In the genomic region with DNA sequence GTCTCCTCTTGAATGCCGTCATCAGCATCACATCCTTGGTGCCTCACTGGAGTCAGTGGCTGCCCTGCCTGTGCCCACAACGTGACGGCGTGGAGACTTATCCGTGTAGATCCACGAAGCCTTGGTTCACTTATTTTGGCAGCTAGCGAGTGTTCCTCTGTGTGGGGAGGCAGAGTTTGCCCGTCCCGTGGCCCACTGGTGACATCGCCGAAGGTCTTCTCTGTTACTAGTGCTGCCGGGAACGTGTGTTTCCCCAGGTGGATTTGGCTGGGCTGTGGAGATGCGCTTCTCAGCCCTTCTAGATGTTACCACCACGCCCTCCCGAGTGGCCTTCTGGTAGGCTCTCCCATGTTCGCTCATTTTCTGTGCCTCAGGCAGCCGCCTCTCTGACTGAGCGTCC, we compare ENCODE assay signal across 23 cellular contexts.
"Had no signal": no experiment of that assay in that cellular context is flagged by ENCODE, and none has a peak within 500 bp of the region (broad histone marks: within the 10 kb centered on the region; RNA-seq: fewer than 3 reads in every experiment).

No MANE protein-coding gene starts in this region.

- H3K4me3 ChIP-seq: prostate gland, spleen, tibial artery had no signal

- H3K27me3 ChIP-seq: brain microvascular endothelial cell, spleen, tibial artery had no signal

- H3K27ac Mint-ChIP-seq: activated CD8-positive, alpha-beta memory T cell treated with anti-CD3 and anti-CD28 coated beads, Interleukin-2, amount 10 ng/mL, durations not matched to agents 7 days and 5 days; activated CD8-positive, alpha-beta T cell treated with anti-CD3 and anti-CD28 coated beads for 36 hours; nephron progenitor cell; stimulated activated naive CD8-positive, alpha-beta T cell treated with anti-CD3 and anti-CD28 coated beads, Interleukin-15, Interleukin-2, amounts not matched to agents 100 ng/mL and 50 ng/mL, for 24 hours; T-helper 17 cell had no signal

- H3K27ac ChIP-seq: brain microvascular endothelial cell, prostate gland, spleen, tibial artery had no signal

- H3K36me3 Mint-ChIP-seq: activated CD8-positive, alpha-beta memory T cell treated with anti-CD3 and anti-CD28 coated beads, Interleukin-2, amount 10 ng/mL, durations not matched to agents 7 days and 5 days had no signal

- H3K4me3 Mint-ChIP-seq: activated CD8-positive, alpha-beta memory T cell treated with anti-CD3 and anti-CD28 coated beads, Interleukin-2, amount 10 ng/mL, durations not matched to agents 7 days and 5 days; activated CD8-positive, alpha-beta T cell treated with anti-CD3 and anti-CD28 coated beads for 36 hours; nephron progenitor cell; stimulated activated naive CD8-positive, alpha-beta T cell treated with anti-CD3 and anti-CD28 coated beads, Interleukin-15, Interleukin-2, amounts not matched to agents 100 ng/mL and 50 ng/mL, for 24 hours; T-helper 17 cell had no signal

- ATAC-seq: activated CD8-positive, alpha-beta memory T cell treated with anti-CD3 and anti-CD28 coated beads, Interleukin-2, amount 10 ng/mL, durations not matched to agents 7 days and 5 days; activated CD8-positive, alpha-beta T cell treated with anti-CD3 and anti-CD28 coated beads for 36 hours; left cardiac atrium; T-helper 17 cell had no signal

- H3K9me3 Mint-ChIP-seq: activated CD8-positive, alpha-beta T cell treated with anti-CD3 and anti-CD28 coated beads for 36 hours; nephron progenitor cell; stimulated activated naive CD8-positive, alpha-beta T cell treated with anti-CD3 and anti-CD28 coated beads, Interleukin-15, Interleukin-2, amounts not matched to agents 100 ng/mL and 50 ng/mL, for 24 hours had no signal

- H3K27me3 Mint-ChIP-seq: activated CD8-positive, alpha-beta T cell treated with anti-CD3 and anti-CD28 coated beads for 36 hours; stimulated activated naive CD8-positive, alpha-beta T cell treated with anti-CD3 and anti-CD28 coated beads, Interleukin-15, Interleukin-2, amounts not matched to agents 100 ng/mL and 50 ng/mL, for 24 hours had no signal

- DNase-seq: activated CD4-positive, alpha-beta T cell treated with anti-CD3 and anti-CD28 coated beads for 48 hours; activated CD8-positive, alpha-beta memory T cell treated with anti-CD3 and anti-CD28 coated beads, Interleukin-2, amount 10 ng/mL, durations not matched to agents 7 days and 5 days; activated CD8-positive, alpha-beta T cell treated with anti-CD3 and anti-CD28 coated beads for 36 hours; activated effector memory CD4-positive, alpha-beta T cell treated with anti-CD3 and anti-CD28 coated beads, Interleukin-2, amount 50 U/mL, for 16 hours; activated naive CD4-positive, alpha-beta T cell treated with anti-CD3 and anti-CD28 coated beads, Interleukin-2, amount 50 U/mL, for 16 hours; activated T-cell treated with anti-CD3 and anti-CD28 coated beads for 4 hours; aorta; brain microvascular endothelial cell; caudate nucleus; dermis blood vessel endothelial cell; effector memory CD4-positive, alpha-beta T cell; foreskin melanocyte; islet precursor cell; left cardiac atrium; nephron progenitor cell; occipital lobe; spleen; stimulated activated CD4-positive, alpha-beta T cell treated with anti-CD3 and anti-CD28 coated beads, Interleukin-4, amount 100 ng/mL, for 4 hours; SW 1271; T-helper 17 cell; tibial artery had no signal

- H3K36me3 ChIP-seq: brain microvascular endothelial cell, prostate gland, tibial artery had no signal

- H3K4me1 Mint-ChIP-seq: activated CD8-positive, alpha-beta memory T cell treated with anti-CD3 and anti-CD28 coated beads, Interleukin-2, amount 10 ng/mL, durations not matched to agents 7 days and 5 days had no signal

- H3K9me3 ChIP-seq: prostate gland, spleen, tibial artery had no signal
